30 cellular contexts compared by ENCODE assay signal in the genomic region with DNA sequence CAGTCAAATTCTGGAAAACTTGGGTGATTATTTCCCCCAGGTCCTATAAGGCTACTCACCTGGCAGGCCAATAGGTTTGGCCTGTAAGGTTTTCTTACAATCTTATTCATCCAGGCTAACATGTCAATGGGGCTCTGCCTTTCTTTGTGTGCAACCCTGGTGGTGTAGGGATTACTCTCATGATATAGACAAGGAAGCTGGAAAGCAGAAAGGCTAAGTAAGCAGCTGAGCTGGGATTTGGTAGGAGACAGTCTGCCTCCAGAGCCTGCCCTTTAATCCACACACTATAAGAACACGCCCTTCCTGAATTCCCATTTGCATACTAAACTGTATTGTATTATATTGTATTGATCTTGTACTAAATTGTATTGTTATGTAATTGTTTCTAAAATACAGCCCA.
"Had no signal": no experiment of that assay in that cellular context is flagged by ENCODE, and none has a peak within 500 bp of the region (broad histone marks: within the 10 kb centered on the region; RNA-seq: fewer than 3 reads in every experiment).

No MANE protein-coding gene starts in this region.

- H3K4me1 ChIP-seq: adrenal gland, foreskin keratinocyte, gastrocnemius medialis, heart left ventricle had no signal

- H3K9me3 ChIP-seq: adrenal gland, gastrocnemius medialis, heart left ventricle had no signal

- DNase-seq: activated CD4-positive, alpha-beta T cell treated with anti-CD3 and anti-CD28 coated beads for 4 hours; activated CD4-positive, alpha-beta T cell treated with anti-CD3 and anti-CD28 coated beads, Interleukin-2, amount 50 U/mL, for 1 hour; activated CD4-positive, alpha-beta T cell treated with anti-CD3 and anti-CD28 coated beads, Interleukin-2, amount 50 U/mL, for 48 hours; activated CD4-positive, CD25-positive, alpha-beta regulatory T cell; activated CD4-positive, CD25-positive, alpha-beta regulatory T cell treated with anti-CD3 and anti-CD28 coated beads, Interleukin-2, amount 50 U/mL, for 72 hours; activated CD8-positive, alpha-beta memory T cell treated with anti-CD3 and anti-CD28 coated beads for 24 hours; activated CD8-positive, alpha-beta T cell treated with anti-CD3 and anti-CD28 coated beads for 36 hours; activated effector memory CD4-positive, alpha-beta T cell treated with Interleukin-2 at 50 U/mL for 16 hours; activated gamma-delta T cell treated with Interleukin-2 at 50 U/mL for 16 hours; activated naive CD4-positive, alpha-beta T cell treated with anti-CD3 and anti-CD28 coated beads, Interleukin-2, amount 50 U/mL, for 16 hours; activated naive CD4-positive, alpha-beta T cell treated with Interleukin-2 at 50 U/mL for 16 hours; activated naive CD8-positive, alpha-beta T cell treated with anti-CD3 and anti-CD28 coated beads for 36 hours; activated naive CD8-positive, alpha-beta T cell treated with anti-CD3 and anti-CD28 coated beads, Interleukin-2, amount 50 U/mL, for 24 hours; activated T-cell treated with anti-CD3 and anti-CD28 coated beads, Interleukin-2, amount 50 U/mL, for 4 hours; adrenal gland; amygdala; aorta; dorsolateral prefrontal cortex; effector memory CD4-positive, alpha-beta T cell; endodermal cell; foreskin keratinocyte; gastrocnemius medialis; glutamatergic neuron; heart left ventricle; T-helper 1 cell; T-helper 17 cell; T1000 had no signal

- H3K27ac ChIP-seq: adrenal gland, coronary artery, foreskin keratinocyte, gastrocnemius medialis, heart left ventricle had no signal

- H3K27me3 ChIP-seq: adrenal gland, dorsolateral prefrontal cortex, foreskin keratinocyte, gastrocnemius medialis, heart left ventricle had no signal

- ATAC-seq: activated CD8-positive, alpha-beta T cell treated with anti-CD3 and anti-CD28 coated beads for 36 hours; activated naive CD8-positive, alpha-beta T cell treated with anti-CD3 and anti-CD28 coated beads, Interleukin-2, amount 50 U/mL, for 24 hours; activated T-cell treated with anti-CD3 and anti-CD28 coated beads, Interleukin-2, amount 50 U/mL, for 4 hours; activated T-helper 17 cell treated with anti-CD3 and anti-CD28 coated beads, Interleukin-2, amount 50 U/mL, for 72 hours; esophagus mucosa; foreskin keratinocyte; gastrocnemius medialis; heart left ventricle; T-helper 17 cell had no signal

- H3K36me3 ChIP-seq: adrenal gland, gastrocnemius medialis, heart left ventricle had no signal

- H3K4me3 ChIP-seq: adrenal gland, coronary artery, dorsolateral prefrontal cortex, gastrocnemius medialis, heart left ventricle had no signal
